17 cellular contexts compared by ENCODE assay signal in the genomic region with DNA sequence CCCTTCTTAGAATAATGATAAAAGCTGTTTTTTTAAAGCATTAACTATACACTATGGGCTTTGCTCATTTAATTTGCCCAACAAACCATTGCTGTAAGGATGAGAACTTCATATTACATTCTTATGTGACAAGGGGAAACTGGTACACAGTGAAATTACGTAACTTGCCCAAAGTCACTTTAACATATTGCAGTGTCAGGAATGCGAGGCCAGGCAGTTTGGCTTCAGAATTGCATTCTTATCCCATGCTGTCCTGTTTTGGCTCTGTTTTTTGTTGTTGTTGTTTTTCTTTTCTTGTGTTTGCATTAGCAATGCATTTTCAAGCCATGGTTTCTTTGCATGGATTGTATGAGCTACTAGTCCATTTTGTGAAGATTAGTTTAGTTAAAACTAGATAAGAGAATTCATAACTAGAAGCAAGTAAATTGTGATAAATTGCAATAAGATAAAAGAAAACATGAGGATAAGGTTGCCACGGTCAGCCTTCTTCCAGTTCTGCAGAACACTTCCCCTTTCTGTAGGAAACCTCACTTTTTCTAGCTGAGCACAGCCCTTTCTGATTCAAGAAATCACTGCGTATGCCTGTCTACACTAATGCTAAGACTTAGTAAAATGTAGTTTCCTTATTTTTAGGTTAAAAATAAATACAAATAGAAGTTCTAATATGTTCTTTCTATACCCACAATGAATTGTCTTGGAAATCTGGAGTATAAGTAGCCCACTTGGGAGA.
DNase-seq lines count a peak whose midpoint lies in the region; ATAC-seq and TF ChIP-seq lines count a peak whose summit lies in the region.
"Had no signal": no experiment of that assay in that cellular context is flagged by ENCODE, and none has a peak within 500 bp of the region (broad histone marks: within the 10 kb centered on the region; RNA-seq: fewer than 3 reads in every experiment).

No MANE protein-coding gene starts in this region.

- no peaks in the 10 kb centered on the region for H3K79me1 ChIP-seq in IMR-90 (ENCODE audit: low read depth in 1 of 2, low read length in 2 of 2)

- no peaks in the 10 kb centered on the region for H3K9me1 ChIP-seq in IMR-90 (ENCODE audit: insufficient read depth, low read length)

- no TSS peak for BruUV-seq in IMR-90 (replicated peaks; lab: Mats Ljungman, UMichigan)

- intact Hi-C loops in IMR-90 (cut with micrococcal nuclease) (no loop called here), heart left ventricle (cut with DNase I) (no loop called here), sigmoid colon (cut with DNase I) (no loop called here)

- no peak overlapping the region for H2BK15ac ChIP-seq in IMR-90 (ENCODE audit: low read depth, low read length)

- H3K36me3 ChIP-seq in IMR-90 (ENCODE audit: control insufficient read depth, insufficient read depth, low read length) (no peaks in the 10 kb centered on the region), adipocyte (ENCODE audit: control insufficient read depth, insufficient read depth, low read length, severe bottlenecking) (no peaks in the 10 kb centered on the region), heart left ventricle (no peaks in the 10 kb centered on the region), sigmoid colon (no peaks in the 10 kb centered on the region)

- H3K4me1 ChIP-seq in IMR-90 (ENCODE audit: control insufficient read depth, insufficient read depth, low read length) (peaks cover 4% of the 10 kb centered on the region; the same call in 1 of the 2 replicates), adipocyte (ENCODE audit: control insufficient read depth, insufficient read depth, low read length) (peaks cover 26% of the 10 kb centered on the region), heart left ventricle (peaks cover 0 to 23% (median 14%) of the 10 kb centered on the region in 12 donors), sigmoid colon (peaks cover 0 to 7% (median 0%) of the 10 kb centered on the region in 4 donors)

- H4K8ac ChIP-seq in IMR-90 (ENCODE audit: low read depth in 2 of 2, low read length in 2 of 2), result no peak overlapping the region

- H2AK9ac ChIP-seq in IMR-90 (replicated peaks; ENCODE audit: low read depth, low read length, poor library complexity), result no peak overlapping the region

- no peak overlapping the region for H4K91ac ChIP-seq in IMR-90 (ENCODE audit: insufficient read depth, low read depth, low read length)

- H3K23ac ChIP-seq in IMR-90 (ENCODE audit: low read depth, low read length), result no peak overlapping the region

- no peak overlapping the region for H2AK5ac ChIP-seq in IMR-90 (ENCODE audit: low read depth, low read length)

- 0 out of 2 replicates have a peak overlapping the region, but pooled peaks have one; percentile 14 for H3K4me2 ChIP-seq in IMR-90 (ENCODE audit: low read depth, low read length)

- no peak for TF ChIP-seq RAD21 in IMR-90 (IDR thresholded peaks at IDR 0.05; ENCODE audit: low read length)

- ATAC-seq in IMR-90 (ENCODE audit: low read depth) (peak; percentile 47), heart left ventricle (peak in 3 of 4 donors; percentile 45 to 79 (median 64)), HG03432 (IDR thresholded peaks at IDR 0.05; ENCODE audit: unreplicated experiment) (no peak), HG02870 (IDR thresholded peaks at IDR 0.05; ENCODE audit: unreplicated experiment) (no peak)

- H3K27ac ChIP-seq in IMR-90 (ENCODE audit: insufficient read depth, low read length) (no peak overlapping the region), heart left ventricle (peak overlapping the region in 3 of 12 donors; percentile 12 to 61 (median 32)), sigmoid colon (no peak overlapping the region)
- H3K27ac ChIP-seq: HL-60 had no signal

- H2AFZ ChIP-seq in IMR-90 (replicated peaks; ENCODE audit: low read length, poor library complexity), result no peak overlapping the region

- H3K9ac ChIP-seq in IMR-90 (ENCODE audit: low read depth, low read length), result no peak overlapping the region
- H3K9ac ChIP-seq in adipocyte (ENCODE audit: low read length), result no peak overlapping the region

- CTCF ChIA-PET in IMR-90 (lab: Yijun Ruan, JAX), result no interaction called here

- TF ChIP-seq POLR2A in IMR-90 (IDR thresholded peaks at IDR 0.05; ENCODE audit: low read depth, low read length) (no peak), heart left ventricle (IDR thresholded peaks at IDR 0.05) (no peak), sigmoid colon (IDR thresholded peaks at IDR 0.05) (no peak)

- dilution Hi-C loops in IMR-90 (cut with HindIII; ENCODE audit: low sequenced_read_pairs, unreplicated experiment), result no loop called here

- TF ChIP-seq EP300 in sigmoid colon (IDR thresholded peaks at IDR 0.05), result no peak

- H4K5ac ChIP-seq in IMR-90 (ENCODE audit: low read depth, low read length), result no peak overlapping the region

- no peaks in the 10 kb centered on the region for H4K20me1 ChIP-seq in IMR-90 (ENCODE audit: insufficient read depth, low read length)

- no peak overlapping the region for H2BK120ac ChIP-seq in IMR-90 (ENCODE audit: low read depth, low read length)

- TF ChIP-seq CTCF in IMR-90 (conservative IDR thresholded peaks at IDR 0.05; ENCODE audit: low read depth, low read length) (no peak), heart left ventricle (IDR thresholded peaks at IDR 0.05) (no peak), sigmoid colon (IDR thresholded peaks at IDR 0.05) (no peak)

- H3K18ac ChIP-seq in IMR-90 (ENCODE audit: low read depth, low read length), result peak overlapping the region; percentile 72

- no peak overlapping the region for H3K4ac ChIP-seq in IMR-90 (ENCODE audit: low read depth, low read length)

- no peak overlapping the region; the same call in 1 of the 2 replicates for H3K14ac ChIP-seq in IMR-90 (replicated peaks; ENCODE audit: low read depth, low read length)

- DNase-seq in IMR-90 (no peak), adipocyte (ENCODE audit: low read depth) (peak; percentile 76), heart left ventricle (peak in 1 of 5 donors; percentile 25), renal cortical epithelial cell (ENCODE audit: low read depth) (peak; percentile 49), sigmoid colon (no peak)
- DNase-seq: activated CD4-positive, CD25-positive, alpha-beta regulatory T cell; activated CD8-positive, alpha-beta memory T cell treated with anti-CD3 and anti-CD28 coated beads, Interleukin-2, amount 50 U/mL, for 4 hours; activated naive CD4-positive, alpha-beta T cell treated with anti-CD3 and anti-CD28 coated beads for 36 hours; CD4-positive, CD25-positive, alpha-beta regulatory T cell; HFFc6; NCI-H187; NCI-H524; stimulated activated CD4-positive, alpha-beta T cell treated with anti-CD3 and anti-CD28 coated beads, Interleukin-15, amount 100 ng/mL, for 24 hours; T-helper 1 cell had no signal

- H3K27me3 ChIP-seq in IMR-90 (ENCODE audit: control insufficient read depth, insufficient read depth, low read length) (no peaks in the 10 kb centered on the region), adipocyte (replicated peaks; ENCODE audit: control insufficient read depth, insufficient read depth, low read length) (no peaks in the 10 kb centered on the region), heart left ventricle (no peaks in the 10 kb centered on the region), sigmoid colon (no peaks in the 10 kb centered on the region)

- no peak overlapping the region for H2BK5ac ChIP-seq in IMR-90 (ENCODE audit: low read depth, low read length, poor library complexity, severe bottlenecking)

- no CpG with 5 or more reads among the region's 4 CpGs for whole genome bisulfite sequencing in IMR-90 (ENCODE audit: extremely low coverage in 2 of 2, insufficient read length in 1 of 2), 2 experiments
- 31 to 52% (median 38%) methylated on average over 4 of the region's 4 CpGs for WGBS in heart left ventricle, 4 donors
- WGBS in sigmoid colon, 2 donors, result 58 to 82% methylated on average over 4 of the region's 4 CpGs

- POLR2A ChIA-PET in IMR-90 (lab: Charles Lee; ENCODE audit: unreplicated experiment), result no interaction called here

- H2BK20ac ChIP-seq in IMR-90 (ENCODE audit: low read depth, low read length), result 0 out of 2 replicates have a peak overlapping the region, but pooled peaks have one; percentile 33

- no peak overlapping the region for H3K56ac ChIP-seq in IMR-90 (ENCODE audit: extremely low read depth, insufficient read depth, low read length)

- in situ Hi-C loops in IMR-90 (cut with MboI; ENCODE audit: low sequenced_read_pairs), result no loop called here

- H3K9me3 ChIP-seq in IMR-90 (ENCODE audit: control insufficient read depth, insufficient read depth, low read length) (peaks cover 2% of the 10 kb centered on the region; the same call in 1 of the 2 replicates), adipocyte (ENCODE audit: control insufficient read depth, low read length) (peaks cover 6% of the 10 kb centered on the region), heart left ventricle (peaks cover 0 to 26% (median 12%) of the 10 kb centered on the region in 12 donors), sigmoid colon (no peaks in the 10 kb centered on the region)

- H3K4me3 ChIP-seq in IMR-90 (ENCODE audit: insufficient read depth, low read depth, low read length), result no peak overlapping the region
- peak overlapping the region; percentile 2 for H3K4me3 ChIP-seq in adipocyte (ENCODE audit: low read length)
- no peak overlapping the region for H3K4me3 ChIP-seq in heart left ventricle
- H3K4me3 ChIP-seq in sigmoid colon, result no peak overlapping the region

TF ChIP-seq in IMR-90, 13 proteins besides CTCF, POLR2A, EP300 and RAD21:
- peak; percentile 52 for TF ChIP-seq CEBPB (IDR thresholded peaks at IDR 0.05; ENCODE audit: low read depth, low read length)
- TF ChIP-seq BHLHE40 (IDR thresholded peaks at IDR 0.05; ENCODE audit: low read depth, low read length), result no peak
- no peak for TF ChIP-seq FOS (IDR thresholded peaks at IDR 0.05; ENCODE audit: low read depth, low read length)
- no peak for TF ChIP-seq MAZ (IDR thresholded peaks at IDR 0.05; ENCODE audit: borderline replicate concordance, low read depth, low read length)
- TF ChIP-seq, protein P1, sequence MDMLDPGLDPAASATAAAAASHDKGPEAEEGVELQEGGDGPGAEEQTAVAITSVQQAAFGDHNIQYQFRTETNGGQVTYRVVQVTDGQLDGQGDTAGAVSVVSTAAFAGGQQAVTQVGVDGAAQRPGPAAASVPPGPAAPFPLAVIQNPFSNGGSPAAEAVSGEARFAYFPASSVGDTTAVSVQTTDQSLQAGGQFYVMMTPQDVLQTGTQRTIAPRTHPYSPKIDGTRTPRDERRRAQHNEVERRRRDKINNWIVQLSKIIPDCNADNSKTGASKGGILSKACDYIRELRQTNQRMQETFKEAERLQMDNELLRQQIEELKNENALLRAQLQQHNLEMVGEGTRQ (IDR thresholded peaks at IDR 0.05; ENCODE audit: low read depth, low read length), result no peak

Comparison
In these comparisons a context has a peak if more than half of its experiments do, and no peak if none do; other contexts are left out.
1. ATAC-seq: peak in IMR-90 (single experiment) and heart left ventricle (3 of 4); none in HG03432 (single experiment) and HG02870 (single experiment).
2. DNase-seq: peak in adipocyte (single experiment) and renal cortical epithelial cell (single experiment); none in IMR-90 (single experiment) and sigmoid colon (single experiment).